9 cellular contexts compared by ENCODE assay signal in the genomic region with DNA sequence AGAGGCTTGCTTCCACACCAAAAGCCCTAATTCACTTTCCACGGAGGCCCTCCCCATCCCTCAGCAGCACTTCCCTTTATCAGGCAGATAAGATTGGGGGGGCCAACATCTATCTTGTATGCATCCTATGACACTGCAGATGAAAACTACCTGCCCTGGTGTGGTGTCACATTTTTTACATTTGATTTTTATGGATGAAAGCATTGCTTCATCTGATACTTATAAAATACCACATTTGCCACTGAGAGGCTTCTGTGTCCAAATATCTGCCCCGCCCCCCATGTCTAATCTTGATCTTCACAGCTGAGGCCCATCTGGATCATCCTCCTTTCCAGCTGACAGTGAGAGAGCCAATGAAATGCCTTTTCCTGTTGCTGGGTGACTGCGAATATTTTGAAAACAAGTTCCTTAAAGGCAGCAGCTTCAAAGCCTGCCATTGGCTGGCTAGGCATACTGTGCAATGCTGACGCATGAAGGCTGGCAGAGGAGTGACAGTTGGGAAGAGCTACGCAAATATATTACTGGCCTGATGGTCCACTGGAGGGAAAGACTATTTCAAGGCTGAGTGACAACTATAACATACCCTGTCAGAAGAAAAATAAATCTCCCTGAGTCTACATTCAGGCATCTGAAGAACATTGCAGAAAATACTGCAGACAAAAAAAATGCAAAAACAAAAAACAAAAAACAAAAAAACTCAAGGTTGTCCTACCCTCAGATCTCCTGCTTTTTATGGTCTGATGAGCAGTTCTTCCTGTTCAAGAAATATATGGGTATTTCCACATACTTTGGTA.
DNase-seq lines count a peak whose midpoint lies in the region; ATAC-seq, FAIRE-seq and TF ChIP-seq lines count a peak whose summit lies in the region.
"Had no signal": no experiment of that assay in that cellular context is flagged by ENCODE, and none has a peak within 500 bp of the region (broad histone marks: within the 10 kb centered on the region; RNA-seq: fewer than 3 reads in every experiment).

No MANE protein-coding gene starts in this region.

- no peaks in the 10 kb centered on the region for H3K9me3 ChIP-seq in muscle layer of duodenum (ENCODE audit: control insufficient read depth in 1 of 2, low read length in 2 of 2)

- H3K36me3 ChIP-seq in muscle layer of duodenum (ENCODE audit: control insufficient read depth in 1 of 2, insufficient read depth in 2 of 2, low read length in 2 of 2): no peaks in the 10 kb centered on the region

- peak overlapping the region; percentile 80 for H3K27ac ChIP-seq in muscle layer of duodenum (ENCODE audit: low read length)

- no peak overlapping the region for H3K4me3 ChIP-seq in muscle layer of duodenum (ENCODE audit: low read depth in 1 of 2, low read length in 2 of 2)

- peaks cover 19 to 21% of the 10 kb centered on the region in 2 donors for H3K4me1 ChIP-seq in muscle layer of duodenum (ENCODE audit: control insufficient read depth in 1 of 2, insufficient read depth in 2 of 2, low read length in 2 of 2)

- DNase-seq in A172 (ENCODE audit: low spot score) (peak; percentile 48), GM12892 (ENCODE audit: insufficient read length) (no peak), RPMI8226 (peak; percentile 28), erythroblast (lab: John Stamatoyannopoulos, UW) (peak; percentile 77 to 84)

- H3K27me3 ChIP-seq in muscle layer of duodenum (ENCODE audit: low read depth, low read length): no peaks in the 10 kb centered on the region

- no peak for TF ChIP-seq POLR2A in GM12892 (IDR thresholded peaks at IDR 0.05; ENCODE audit: low read depth, low read length)
- TF ChIP-seq POLR2A in erythroblast (IDR thresholded peaks at IDR 0.05; ENCODE audit: low read length): no peak

- peak; percentile 38 for FAIRE-seq in GM12892 (lab: Jason Lieb, UNC)
- FAIRE-seq: GM18507 had no signal

- no peak for ATAC-seq in HG03039 (IDR thresholded peaks at IDR 0.05; ENCODE audit: unreplicated experiment)
- ATAC-seq in HG02981 (IDR thresholded peaks at IDR 0.05; ENCODE audit: unreplicated experiment): no peak
- no peak for ATAC-seq in GM19467 (IDR thresholded peaks at IDR 0.05; ENCODE audit: unreplicated experiment)
